7 cellular contexts compared by ENCODE assay signal in genomic region chr9:101605547-101605946, GRCh38. TPM values are rescaled to one million over a fixed set of nuclear protein-coding genes. Genes with fewer than 3 reads are reported as not detected.
"Had no signal": no experiment of that assay in that cellular context is flagged by ENCODE, and none has a peak within 500 bp of the region (broad histone marks: within the 10 kb centered on the region; RNA-seq: fewer than 3 reads in every experiment).

No MANE protein-coding gene starts in this region.

- H3K27ac Mint-ChIP-seq: GM23338, H9 had no signal

- ATAC-seq: GM23338 had no signal

- DNase-seq: H9, HCEC 1CT, KBM-7 had no signal

- H3K4me3 ChIP-seq: GM23338 had no signal

- H3K4me3 Mint-ChIP-seq: GM23338, H9, IgD-negative memory B cell had no signal

- H3K9me3 Mint-ChIP-seq: GM23338, H9, IgD-negative memory B cell had no signal

- H3K36me3 Mint-ChIP-seq: IgD-negative memory B cell had no signal

RNA-seq across cellular contexts. Expression of gene PPP3R2, which starts 10.8 kb away (rescaled TPM):
- total RNA-seq: GM23338, H1, H9, HT-29 had no signal
- polyA plus RNA-seq: GM23338, H1, IgD-negative memory B cell had no signal
